ENCODE assay signal across 10 cellular contexts in the genomic region with DNA sequence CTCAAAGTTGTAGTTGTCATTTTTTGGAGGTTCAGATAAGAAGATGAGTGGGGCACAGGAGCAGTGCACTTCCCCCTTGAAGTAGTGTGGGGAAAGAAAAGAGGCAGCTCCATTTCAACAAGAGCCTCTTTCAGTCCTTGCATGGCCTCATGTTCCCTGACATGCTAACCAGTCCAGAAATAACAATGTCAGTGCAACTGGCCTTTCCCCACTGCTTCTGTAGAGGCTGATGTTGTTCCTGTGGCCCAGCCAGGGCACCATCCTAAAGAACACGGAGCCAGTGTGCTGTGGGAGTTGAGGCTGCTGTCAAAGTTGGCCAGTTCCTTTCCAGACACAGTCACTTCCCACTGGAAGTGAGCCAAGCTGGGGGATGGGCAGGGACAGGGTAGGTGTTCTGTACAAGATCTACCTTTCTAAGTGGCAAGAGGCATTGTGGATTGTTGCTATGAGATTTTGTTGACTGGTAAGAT.
A peak's percentile ranks its signal among the peaks of the same experiment; 100 is the strongest.
DNase-seq lines count a peak whose midpoint lies in the region; ATAC-seq and TF ChIP-seq lines count a peak whose summit lies in the region.
"Had no signal": no experiment of that assay in that cellular context is flagged by ENCODE, and none has a peak within 500 bp of the region (broad histone marks: within the 10 kb centered on the region; RNA-seq: fewer than 3 reads in every experiment).

No MANE protein-coding gene starts in this region.

- TF ChIP-seq POLR2A in esophagus muscularis mucosa (IDR thresholded peaks at IDR 0.05; ENCODE audit: low read depth) (no peak), spleen (IDR thresholded peaks at IDR 0.05) (no peak)

- intact Hi-C loops in left ventricle myocardium superior (cut with micrococcal nuclease), result no loop called here
- intact Hi-C loops in esophagus muscularis mucosa (cut with DNase I), result no loop called here
- intact Hi-C loops in spleen (cut with DNase I; ENCODE audit: low total_unique reads), result no loop called here

- peak overlapping the region; percentile 17 to 29 for H3K4me3 Mint-ChIP-seq in stimulated activated naive CD8-positive, alpha-beta T cell treated with anti-CD3 and anti-CD28 coated beads, Interleukin-15, amount 100 ng/mL, for 72 hours

- H3K4me3 ChIP-seq in esophagus muscularis mucosa, result no peak overlapping the region
- no peak overlapping the region for H3K4me3 ChIP-seq in spleen

- TF ChIP-seq CTCF in esophagus muscularis mucosa (IDR thresholded peaks at IDR 0.05), result no peak
- no peak for TF ChIP-seq CTCF in spleen (IDR thresholded peaks at IDR 0.05 in 8 of 11, conservative IDR thresholded peaks at IDR 0.05 in 3 of 11)

- H3K27me3 Mint-ChIP-seq in stimulated activated naive CD8-positive, alpha-beta T cell treated with anti-CD3 and anti-CD28 coated beads, Interleukin-15, amount 100 ng/mL, for 72 hours, result no peaks in the 10 kb centered on the region

- ATAC-seq in left ventricle myocardium superior, result peak; percentile 95
- ATAC-seq in stimulated activated naive CD8-positive, alpha-beta T cell treated with anti-CD3 and anti-CD28 coated beads, Interleukin-15, amount 100 ng/mL, for 72 hours, result no peak
- ATAC-seq in HG03460 (IDR thresholded peaks at IDR 0.05; ENCODE audit: unreplicated experiment), result no peak

- peaks cover 4 to 6% of the 10 kb centered on the region in 2 donors for H3K9me3 Mint-ChIP-seq in stimulated activated naive CD8-positive, alpha-beta T cell treated with anti-CD3 and anti-CD28 coated beads, Interleukin-15, amount 100 ng/mL, for 72 hours

- 17% methylated on average over 1 of the region's 1 CpG for WGBS in esophagus muscularis mucosa
- 27 to 56% (median 33%) methylated on average over 1 of the region's 1 CpG for WGBS in spleen, 5 donors

- H3K4me1 ChIP-seq in esophagus muscularis mucosa, result peaks cover 24 to 29% (median 27%) of the 10 kb centered on the region in 4 donors
- peaks cover 0 to 37% (median 10%) of the 10 kb centered on the region in 6 donors for H3K4me1 ChIP-seq in spleen

- H3K27ac Mint-ChIP-seq in stimulated activated naive CD8-positive, alpha-beta T cell treated with anti-CD3 and anti-CD28 coated beads, Interleukin-15, amount 100 ng/mL, for 72 hours, result peak overlapping the region in 1 of 2 donors; percentile 36

- H3K9me3 ChIP-seq in esophagus muscularis mucosa, result no peaks in the 10 kb centered on the region
- H3K9me3 ChIP-seq in spleen, result no peaks in the 10 kb centered on the region

- H3K36me3 ChIP-seq in esophagus muscularis mucosa (no peaks in the 10 kb centered on the region), spleen (no peaks in the 10 kb centered on the region)

- TF ChIP-seq EP300 in esophagus muscularis mucosa (IDR thresholded peaks at IDR 0.05), result no peak

- H3K27me3 ChIP-seq in esophagus muscularis mucosa, result no peaks in the 10 kb centered on the region
- H3K27me3 ChIP-seq in spleen (replicated peaks in 1 of 7), result no peaks in the 10 kb centered on the region

- DNase-seq in NCI-H1105 treated with DMSO at 0.1 percent for 48 hours (lab: John Stamatoyannopoulos, UW), result peak; percentile 11
- no peak for DNase-seq in NCI-H1105 (lab: John Stamatoyannopoulos, UW)
- DNase-seq in SKM-1 treated with dmso at 0.1 percent for 144 hours (lab: John Stamatoyannopoulos, UW; ENCODE audit: unreplicated experiment), result peak; percentile 14
- peak; percentile 84 for DNase-seq in left ventricle myocardium superior
- DNase-seq in stimulated activated naive CD8-positive, alpha-beta T cell treated with anti-CD3 and anti-CD28 coated beads, Interleukin-15, amount 100 ng/mL, for 72 hours, result no peak
- no peak for DNase-seq in esophagus muscularis mucosa (ENCODE audit: extremely low spot score)
- DNase-seq in spleen, result no peak
- DNase-seq: effector memory CD4-positive, alpha-beta T cell; stimulated activated CD4-positive, alpha-beta T cell treated with anti-CD3 and anti-CD28 coated beads, Interleukin-4, amount 100 ng/mL, for 1 hour had no signal

- H3K27ac ChIP-seq in esophagus muscularis mucosa (replicated peaks in 1 of 4) (no peak overlapping the region), spleen (peak overlapping the region in 3 of 8 donors; percentile 1 to 47 (median 20))

- peaks cover 61% of the 10 kb centered on the region for H3K4me1 Mint-ChIP-seq in stimulated activated naive CD8-positive, alpha-beta T cell treated with anti-CD3 and anti-CD28 coated beads, Interleukin-15, amount 100 ng/mL, for 72 hours

Comparison
In these comparisons a context has a peak if more than half of its experiments do, and no peak if none do; other contexts are left out.
1. DNase-seq: peak in NCI-H1105 treated with DMSO at 0.1 percent for 48 hours (single experiment), SKM-1 treated with dmso at 0.1 percent for 144 hours (single experiment) and left ventricle myocardium superior (single experiment); none in NCI-H1105 (single experiment), stimulated activated naive CD8-positive, alpha-beta T cell treated with anti-CD3 and anti-CD28 coated beads, Interleukin-15, amount 100 ng/mL, for 72 hours (0 of 2), esophagus muscularis mucosa (single experiment) and spleen (single experiment).